29 cellular contexts compared by ENCODE assay signal in the genomic region with DNA sequence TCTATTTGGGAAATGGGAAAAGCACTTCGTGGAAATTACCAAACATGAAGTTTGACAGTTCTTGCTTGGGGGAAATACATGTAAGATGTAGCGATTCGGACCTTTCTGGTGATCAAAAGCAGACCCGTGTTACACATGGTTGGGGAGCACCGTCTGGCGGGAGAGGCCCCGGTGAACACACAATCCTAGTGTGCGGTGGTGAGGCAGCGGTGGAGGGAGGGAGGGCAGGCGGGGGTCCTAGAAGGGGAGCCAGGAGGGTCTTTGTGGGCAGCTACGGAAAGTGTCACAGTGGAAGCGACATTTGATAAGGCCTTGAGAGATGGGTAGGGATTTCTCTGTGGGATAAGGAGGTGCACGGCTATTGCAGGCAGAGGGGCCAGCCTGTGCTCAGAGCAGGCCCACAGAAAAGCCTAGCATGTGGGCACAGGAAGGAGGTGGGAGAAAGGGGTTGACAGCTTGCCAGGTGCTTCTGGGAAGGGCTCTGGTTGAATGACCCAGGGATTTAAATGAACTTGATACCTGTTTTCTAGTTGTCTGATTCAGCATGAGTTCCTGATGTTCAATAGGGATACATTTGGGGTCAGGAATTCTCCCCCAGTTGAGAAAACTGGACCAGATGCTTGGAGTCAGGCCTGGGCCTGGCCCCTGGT. TPM values are rescaled to one million over a fixed set of nuclear protein-coding genes. Genes with fewer than 3 reads are reported as not detected.
DNase-seq lines count a peak whose midpoint lies in the region; ATAC-seq and TF ChIP-seq lines count a peak whose summit lies in the region.
"Had no signal": no experiment of that assay in that cellular context is flagged by ENCODE, and none has a peak within 500 bp of the region (broad histone marks: within the 10 kb centered on the region; RNA-seq: fewer than 3 reads in every experiment).

No MANE protein-coding gene starts in this region.

- no peaks in the 10 kb centered on the region for H3K9me3 Mint-ChIP-seq in effector memory CD8-positive, alpha-beta T cell
- H3K9me3 Mint-ChIP-seq: activated CD4-positive, alpha-beta T cell treated with anti-CD3 and anti-CD28 coated beads, Interleukin-2, amount 10 ng/mL, durations not matched to agents 7 days and 5 days; activated naive CD8-positive, alpha-beta T cell treated with anti-CD3 and anti-CD28 coated beads for 36 hours; CD4-positive, CD25-positive, alpha-beta regulatory T cell; natural killer cell treated with Interleukin-12 subunit alpha and Interleukin-12 subunit beta and Interleukin-15 and Interleukin-18, amount 100 ng/mL, for 72 hours; WTC11 had no signal

- H3K36me3 ChIP-seq in cardiac muscle cell (peaks cover 59% of the 10 kb centered on the region), left ventricle myocardium inferior (peaks cover 84% of the 10 kb centered on the region), right lobe of liver (peaks cover 0 to 46% (median 7%) of the 10 kb centered on the region in 4 donors)
- H3K36me3 ChIP-seq: ovary had no signal

- H3K4me1 Mint-ChIP-seq in T-helper 17 cell = no peaks in the 10 kb centered on the region
- no peaks in the 10 kb centered on the region for H3K4me1 Mint-ChIP-seq in effector memory CD8-positive, alpha-beta T cell (ENCODE audit: low read depth in 2 of 2)
- H3K4me1 Mint-ChIP-seq: activated CD4-positive, alpha-beta T cell treated with anti-CD3 and anti-CD28 coated beads, Interleukin-2, amount 10 ng/mL, durations not matched to agents 7 days and 5 days; activated naive CD8-positive, alpha-beta T cell treated with anti-CD3 and anti-CD28 coated beads for 36 hours; CD4-positive, CD25-positive, alpha-beta regulatory T cell; WTC11 had no signal

- TF ChIP-seq CTCF in cardiac muscle cell (IDR thresholded peaks at IDR 0.05; ENCODE audit: low read depth, low read length) = no peak
- no peak for TF ChIP-seq CTCF in left ventricle myocardium inferior (IDR thresholded peaks at IDR 0.05; ENCODE audit: borderline replicate concordance)
- no peak for TF ChIP-seq CTCF in right lobe of liver (IDR thresholded peaks at IDR 0.05)

- ATAC-seq in T-helper 17 cell = no peak
- ATAC-seq in right lobe of liver = peak; percentile 3 to 60 (median 40)
- no peak for ATAC-seq in GM18502 (IDR thresholded peaks at IDR 0.05; ENCODE audit: poor library complexity, unreplicated experiment)
- no peak for ATAC-seq in effector memory CD8-positive, alpha-beta T cell (replicated peaks)
- ATAC-seq: natural killer cell treated with Interleukin-12 subunit alpha and Interleukin-12 subunit beta and Interleukin-15 and Interleukin-18, amount 100 ng/mL, for 72 hours; WTC11 had no signal

- TF ChIP-seq POLR2A in right lobe of liver (IDR thresholded peaks at IDR 0.05) = no peak

- no peak overlapping the region for H3K4me3 ChIP-seq in cardiac muscle cell
- no peak overlapping the region for H3K4me3 ChIP-seq in left ventricle myocardium inferior
- H3K4me3 ChIP-seq in right lobe of liver = no peak overlapping the region
- H3K4me3 ChIP-seq: A549, esophagus muscularis mucosa, ovary, SJCRH30, testis had no signal

- H3K27ac ChIP-seq in cardiac muscle cell (peak overlapping the region; percentile 39), left ventricle myocardium inferior (replicated peaks) (no peak overlapping the region), right lobe of liver (peak overlapping the region; percentile 40 to 96 (median 76))
- H3K27ac ChIP-seq: A549, esophagus muscularis mucosa, ovary, SJCRH30, testis had no signal

- 71% methylated on average over 13 of the region's 13 CpGs for WGBS in right lobe of liver (ENCODE audit: insufficient coverage, low coverage, low lambda C conversion rate, missing lambda C conversion rate)

- H3K27me3 ChIP-seq in cardiac muscle cell = no peaks in the 10 kb centered on the region
- no peaks in the 10 kb centered on the region for H3K27me3 ChIP-seq in left ventricle myocardium inferior (ENCODE audit: low read depth)
- no peaks in the 10 kb centered on the region for H3K27me3 ChIP-seq in right lobe of liver
- H3K27me3 ChIP-seq: esophagus muscularis mucosa, ovary, SJCRH30, testis had no signal

- no peaks in the 10 kb centered on the region for H3K27me3 Mint-ChIP-seq in T-helper 17 cell
- no peaks in the 10 kb centered on the region for H3K27me3 Mint-ChIP-seq in effector memory CD8-positive, alpha-beta T cell
- H3K27me3 Mint-ChIP-seq: activated CD4-positive, alpha-beta T cell treated with anti-CD3 and anti-CD28 coated beads, Interleukin-2, amount 10 ng/mL, durations not matched to agents 7 days and 5 days; activated naive CD8-positive, alpha-beta T cell treated with anti-CD3 and anti-CD28 coated beads for 36 hours; CD4-positive, CD25-positive, alpha-beta regulatory T cell; natural killer cell treated with Interleukin-12 subunit alpha and Interleukin-12 subunit beta and Interleukin-15 and Interleukin-18, amount 100 ng/mL, for 72 hours had no signal

- no peaks in the 10 kb centered on the region for H3K4me1 ChIP-seq in cardiac muscle cell (ENCODE audit: low read depth)
- no peaks in the 10 kb centered on the region for H3K4me1 ChIP-seq in left ventricle myocardium inferior
- H3K4me1 ChIP-seq in right lobe of liver = peaks cover 0 to 63% (median 31%) of the 10 kb centered on the region in 4 donors
- H3K4me1 ChIP-seq: A549, esophagus muscularis mucosa, SJCRH30, testis had no signal

- no peak for DNase-seq in cardiac muscle cell (ENCODE audit: low read depth in 1 of 2, low spot score in 1 of 2)
- no peak for DNase-seq in left ventricle myocardium inferior
- no peak for DNase-seq in T-helper 17 cell
- peak in 1 of 3 donors; percentile 69 for DNase-seq in right lobe of liver
- DNase-seq in medulla oblongata (ENCODE audit: extremely low spot score) = no peak
- DNase-seq in KBM-7 = no peak
- DNase-seq in effector memory CD8-positive, alpha-beta T cell = no peak
- DNase-seq: activated CD4-positive, alpha-beta T cell treated with anti-CD3 and anti-CD28 coated beads, Interleukin-2, amount 10 ng/mL, durations not matched to agents 7 days and 5 days; activated naive CD8-positive, alpha-beta T cell treated with anti-CD3 and anti-CD28 coated beads for 36 hours; AML-193; Calu3; CD4-positive, CD25-positive, alpha-beta regulatory T cell; cortex of kidney; foreskin fibroblast; IMR-90; NCI-H1694; NCI-H2227 treated with DMSO at 0.1 percent for 48 hours; NCI-H748 treated with DMSO at 0.1 percent for 48 hours; ovary; SJCRH30; small intestine; stimulated activated naive CD4-positive, alpha-beta T cell treated with Interleukin-2 at 50 U/mL for 16 hours; SW 1271; testis had no signal

- in situ Hi-C loops in KBM-7 (cut with MboI; ENCODE audit: low pct_unique_long_range_greater_than_20kb, low sequenced_read_pairs) = no loop called here

- H3K4me3 Mint-ChIP-seq in T-helper 17 cell = no peak overlapping the region
- no peak overlapping the region for H3K4me3 Mint-ChIP-seq in effector memory CD8-positive, alpha-beta T cell
- H3K4me3 Mint-ChIP-seq: activated CD4-positive, alpha-beta T cell treated with anti-CD3 and anti-CD28 coated beads, Interleukin-2, amount 10 ng/mL, durations not matched to agents 7 days and 5 days; activated naive CD8-positive, alpha-beta T cell treated with anti-CD3 and anti-CD28 coated beads for 36 hours; CD4-positive, CD25-positive, alpha-beta regulatory T cell; natural killer cell treated with Interleukin-12 subunit alpha and Interleukin-12 subunit beta and Interleukin-15 and Interleukin-18, amount 100 ng/mL, for 72 hours; WTC11 had no signal

- H3K9me3 ChIP-seq in cardiac muscle cell (ENCODE audit: low read depth) (no peaks in the 10 kb centered on the region), left ventricle myocardium inferior (replicated peaks) (no peaks in the 10 kb centered on the region), T-helper 17 cell (ENCODE audit: control insufficient read depth, low read length, poor library complexity, severe bottlenecking) (no peaks in the 10 kb centered on the region), right lobe of liver (no peaks in the 10 kb centered on the region)
- H3K9me3 ChIP-seq: A549, esophagus muscularis mucosa, ovary, SJCRH30, testis had no signal

- peaks cover 2% of the 10 kb centered on the region for H3K36me3 Mint-ChIP-seq in T-helper 17 cell (ENCODE audit: low read depth)
- peaks cover 14% of the 10 kb centered on the region for H3K36me3 Mint-ChIP-seq in effector memory CD8-positive, alpha-beta T cell (ENCODE audit: insufficient read depth)
- H3K36me3 Mint-ChIP-seq: natural killer cell treated with Interleukin-12 subunit alpha and Interleukin-12 subunit beta and Interleukin-15 and Interleukin-18, amount 100 ng/mL, for 72 hours had no signal

- peak overlapping the region; percentile 59 for H3K27ac Mint-ChIP-seq in T-helper 17 cell
- no peak overlapping the region for H3K27ac Mint-ChIP-seq in effector memory CD8-positive, alpha-beta T cell
- H3K27ac Mint-ChIP-seq: activated CD4-positive, alpha-beta T cell treated with anti-CD3 and anti-CD28 coated beads, Interleukin-2, amount 10 ng/mL, durations not matched to agents 7 days and 5 days; activated naive CD8-positive, alpha-beta T cell treated with anti-CD3 and anti-CD28 coated beads for 36 hours; CD4-positive, CD25-positive, alpha-beta regulatory T cell; natural killer cell treated with Interleukin-12 subunit alpha and Interleukin-12 subunit beta and Interleukin-15 and Interleukin-18, amount 100 ng/mL, for 72 hours; WTC11 had no signal

- intact Hi-C loops in left ventricle myocardium inferior (cut with micrococcal nuclease) (no loop called here), right lobe of liver (cut with DNase I) (no loop called here)

RNA-seq across cellular contexts. Expression of gene MVK, which starts 7.2 kb away (rescaled TPM):
- total RNA-seq in cardiac muscle cell (56.1 and 83.3 TPM in 2 replicates), left ventricle myocardium inferior (8.4 TPM), T-helper 17 cell (10 to 100 TPM; 10.8 to 14.8 TPM), right lobe of liver (10 to 100 TPM; 14.2 to 60.0 (median 37.6) TPM)
- 22.6 and 29.0 TPM in 2 replicates for polyA plus RNA-seq in cardiac muscle cell

RNA-seq across cellular contexts. Expression of gene MMAB, which starts 7.5 kb away (rescaled TPM):
- total RNA-seq in cardiac muscle cell (89.4 and 133 TPM in 2 replicates), left ventricle myocardium inferior (55.4 TPM), T-helper 17 cell (10 to 100 TPM in 1 of 2 donors, 1 to 10 TPM in 1; 8.0 to 12.1 TPM), right lobe of liver (10 to 100 TPM; 42.6 to 99.8 (median 65.2) TPM)
- polyA plus RNA-seq in cardiac muscle cell = 130 and 174 TPM in 2 replicates

Comparison
In these comparisons a context has a peak if more than half of its experiments do, and no peak if none do; other contexts are left out.
1. ATAC-seq: peak in right lobe of liver (4 of 4); none in T-helper 17 cell (single experiment), GM18502 (single experiment) and effector memory CD8-positive, alpha-beta T cell (single experiment).